ENCODE assay signal across 13 cellular contexts in genomic region chr15:38508647-38509046, GRCh38. TPM values are rescaled to one million over a fixed set of nuclear protein-coding genes. Genes with fewer than 3 reads are reported as not detected.
A peak's percentile ranks its signal among the peaks of the same experiment; 100 is the strongest.
DNase-seq lines count a peak whose midpoint lies in the region; ATAC-seq and TF ChIP-seq lines count a peak whose summit lies in the region.
"Had no signal": no experiment of that assay in that cellular context is flagged by ENCODE, and none has a peak within 500 bp of the region (broad histone marks: within the 10 kb centered on the region; RNA-seq: fewer than 3 reads in every experiment).

No MANE protein-coding gene starts in this region.

- H3K9ac ChIP-seq in IMR-90 (ENCODE audit: low read depth, low read length) = no peak overlapping the region

- no peaks in the 10 kb centered on the region for H3K9me1 ChIP-seq in IMR-90 (ENCODE audit: insufficient read depth, low read length)

- no peak overlapping the region for H3K4me3 ChIP-seq in IMR-90 (ENCODE audit: insufficient read depth, low read depth, low read length)
- H3K4me3 ChIP-seq: cardiac muscle cell, gastrocnemius medialis, smooth muscle cell, testis had no signal

- no peak for TF ChIP-seq POLR2A in IMR-90 (IDR thresholded peaks at IDR 0.05; ENCODE audit: low read depth, low read length)

- H3K18ac ChIP-seq in IMR-90 (ENCODE audit: low read depth, low read length) = peak overlapping the region; percentile 39; the same call in 1 of the 2 replicates

- H3K9me3 Mint-ChIP-seq in immature natural killer cell = no peaks in the 10 kb centered on the region

- WGBS in IMR-90 (ENCODE audit: extremely low coverage in 2 of 2, insufficient read length in 1 of 2), 2 experiments = no CpG with 5 or more reads among the region's 3 CpGs

- H3K27ac Mint-ChIP-seq in immature natural killer cell = peak overlapping the region in 5 of 6 donors; percentile 68 to 71 (median 71)

- H3K4ac ChIP-seq in IMR-90 (ENCODE audit: low read depth, low read length) = no peak overlapping the region

- H4K20me1 ChIP-seq in IMR-90 (ENCODE audit: insufficient read depth, low read length) = no peaks in the 10 kb centered on the region

- H3K4me3 Mint-ChIP-seq in immature natural killer cell = no peak overlapping the region

- TF ChIP-seq RAD21 in IMR-90 (IDR thresholded peaks at IDR 0.05; ENCODE audit: low read length) = no peak

- no peak overlapping the region for H2AK9ac ChIP-seq in IMR-90 (replicated peaks; ENCODE audit: low read depth, low read length, poor library complexity)

- no peak overlapping the region for H2BK15ac ChIP-seq in IMR-90 (ENCODE audit: low read depth, low read length)

- H3K9me3 ChIP-seq in IMR-90 (ENCODE audit: control insufficient read depth, insufficient read depth, low read length) = no peaks in the 10 kb centered on the region
- H3K9me3 ChIP-seq: gastrocnemius medialis, testis had no signal

- H3K4me1 Mint-ChIP-seq in immature natural killer cell = peaks cover 0 to 5% of the 10 kb centered on the region in 2 donors

- no peaks in the 10 kb centered on the region for H3K79me1 ChIP-seq in IMR-90 (ENCODE audit: low read depth in 1 of 2, low read length in 2 of 2)

- H2BK120ac ChIP-seq in IMR-90 (ENCODE audit: low read depth, low read length) = no peak overlapping the region

- no peak overlapping the region for H2BK5ac ChIP-seq in IMR-90 (ENCODE audit: low read depth, low read length, poor library complexity, severe bottlenecking)

- H3K27me3 Mint-ChIP-seq in immature natural killer cell (ENCODE audit: low read depth in 3 of 3) = peaks cover 0 to 1% (median 0%) of the 10 kb centered on the region in 3 donors

- H4K8ac ChIP-seq in IMR-90 (ENCODE audit: low read depth in 2 of 2, low read length in 2 of 2) = 0 out of 4 replicates have a peak overlapping the region, but pooled peaks of 1 of the 2 experiments have one; percentile 6

- no peak overlapping the region for H2BK20ac ChIP-seq in IMR-90 (ENCODE audit: low read depth, low read length)

- H4K91ac ChIP-seq in IMR-90 (ENCODE audit: insufficient read depth, low read depth, low read length) = no peak overlapping the region; the same call in 1 of the 2 replicates

- CTCF ChIA-PET in IMR-90 (lab: Yijun Ruan, JAX) = no interaction called here

- H3K36me3 ChIP-seq in IMR-90 (ENCODE audit: control insufficient read depth, insufficient read depth, low read length) = no peaks in the 10 kb centered on the region
- H3K36me3 ChIP-seq: cardiac muscle cell, gastrocnemius medialis had no signal

- H3K23ac ChIP-seq in IMR-90 (ENCODE audit: low read depth, low read length) = no peak overlapping the region

- peak; percentile 46 for ATAC-seq in GM18499 (IDR thresholded peaks at IDR 0.05; ENCODE audit: insufficient read depth, unreplicated experiment)
- ATAC-seq in GM21360 (IDR thresholded peaks at IDR 0.05; ENCODE audit: unreplicated experiment) = peak; percentile 51
- no peak for ATAC-seq in IMR-90 (ENCODE audit: low read depth)
- no peak for ATAC-seq in HG03520 (IDR thresholded peaks at IDR 0.05; ENCODE audit: unreplicated experiment)
- ATAC-seq: gastrocnemius medialis had no signal

- peak overlapping the region; percentile 2; the same call in 1 of the 2 replicates for H4K5ac ChIP-seq in IMR-90 (ENCODE audit: low read depth, low read length)

- DNase-seq in IMR-90 (no peak), immature natural killer cell (no peak), 8988T (no peak), NCI-H1048 (lab: John Stamatoyannopoulos, UW) (no peak), ureter (ENCODE audit: low spot score) (no peak)
- DNase-seq: gastrocnemius medialis, SIG-M5, testis had no signal

- H3K14ac ChIP-seq in IMR-90 (replicated peaks; ENCODE audit: low read depth, low read length) = no peak overlapping the region

- peaks cover 12 to 67% (median 36%) of the 10 kb centered on the region in 3 donors for H3K36me3 Mint-ChIP-seq in immature natural killer cell

- H3K56ac ChIP-seq in IMR-90 (ENCODE audit: extremely low read depth, insufficient read depth, low read length) = no peak overlapping the region

- H3K27me3 ChIP-seq in IMR-90 (ENCODE audit: control insufficient read depth, insufficient read depth, low read length) = no peaks in the 10 kb centered on the region
- H3K27me3 ChIP-seq: cardiac muscle cell, gastrocnemius medialis, testis had no signal

- no TSS peak for BruUV-seq in IMR-90 (replicated peaks; lab: Mats Ljungman, UMichigan)

- intact Hi-C loops in IMR-90 (cut with micrococcal nuclease) = no loop called here

- no peak overlapping the region for H2AFZ ChIP-seq in IMR-90 (replicated peaks; ENCODE audit: low read length, poor library complexity)

- no peak overlapping the region for H3K27ac ChIP-seq in IMR-90 (ENCODE audit: insufficient read depth, low read length)
- H3K27ac ChIP-seq: cardiac muscle cell, gastrocnemius medialis, testis had no signal

- POLR2A ChIA-PET in IMR-90 (lab: Charles Lee; ENCODE audit: unreplicated experiment) = no interaction called here

- no peak overlapping the region for H3K4me2 ChIP-seq in IMR-90 (ENCODE audit: low read depth, low read length)
- H3K4me2 ChIP-seq: smooth muscle cell had no signal

- in situ Hi-C loops in IMR-90 (cut with MboI; ENCODE audit: low sequenced_read_pairs) = no loop called here

- H2AK5ac ChIP-seq in IMR-90 (ENCODE audit: low read depth, low read length) = no peak overlapping the region

- TF ChIP-seq CTCF in IMR-90 (conservative IDR thresholded peaks at IDR 0.05; ENCODE audit: low read depth, low read length) = no peak

- no peaks in the 10 kb centered on the region; the same call in 1 of the 2 replicates for H3K4me1 ChIP-seq in IMR-90 (ENCODE audit: control insufficient read depth, insufficient read depth, low read length)
- H3K4me1 ChIP-seq: gastrocnemius medialis, testis had no signal

- dilution Hi-C loops in IMR-90 (cut with HindIII; ENCODE audit: low sequenced_read_pairs, unreplicated experiment) = no loop called here

TF ChIP-seq in IMR-90, 13 proteins besides CTCF, POLR2A, EP300 and RAD21:
- no peak for TF ChIP-seq CHD1 (IDR thresholded peaks at IDR 0.05; ENCODE audit: low read depth, low read length)
- TF ChIP-seq MAFK (IDR thresholded peaks at IDR 0.05; ENCODE audit: low read depth, low read length) = no peak
- TF ChIP-seq BHLHE40 (IDR thresholded peaks at IDR 0.05; ENCODE audit: low read depth, low read length) = no peak
- TF ChIP-seq FOS (IDR thresholded peaks at IDR 0.05; ENCODE audit: low read depth, low read length) = no peak
- no peak for TF ChIP-seq CEBPB (IDR thresholded peaks at IDR 0.05; ENCODE audit: low read depth, low read length)
- no peak for TF ChIP-seq NFE2L2 (IDR thresholded peaks at IDR 0.05; ENCODE audit: low read depth, low read length)
- TF ChIP-seq USF2 (IDR thresholded peaks at IDR 0.05; ENCODE audit: low read depth, low read length) = no peak
- no peak for TF ChIP-seq ELK1 (IDR thresholded peaks at IDR 0.05; ENCODE audit: borderline replicate concordance, low read depth, low read length)
- no peak for TF ChIP-seq RCOR1 (IDR thresholded peaks at IDR 0.05; ENCODE audit: insufficient replicate concordance, low read length)
- no peak for TF ChIP-seq RFX5 (IDR thresholded peaks at IDR 0.05; ENCODE audit: low read depth, low read length)
- TF ChIP-seq MAZ (IDR thresholded peaks at IDR 0.05; ENCODE audit: borderline replicate concordance, low read depth, low read length) = no peak
- TF ChIP-seq SMC3 (IDR thresholded peaks at IDR 0.05; ENCODE audit: low read depth, low read length) = no peak

RNA-seq across cellular contexts. Expression of gene FAM98B, which starts 54.7 kb away (rescaled TPM):
- total RNA-seq in IMR-90 (2012; rRNA removed) (2.7 and 7.2 TPM in 2 replicates), ureter (19.4 TPM)
- polyA plus RNA-seq in IMR-90 (2012; rRNA removed) (7.9 and 12.2 TPM in 2 replicates), immature natural killer cell (1 to 10 TPM; 1.6 to 7.0 (median 4.0) TPM)
- 1.0 and 1.5 TPM in 2 replicates for polyA plus RNA-seq in IMR-90 (2012; cell fraction: cytosol; rRNA removed)
- polyA plus RNA-seq in IMR-90 (2012; cell fraction: nucleus; rRNA removed; ENCODE audit: low replicate concordance) = 0.23 and 2.2 TPM in 2 replicates

RNA-seq across cellular contexts. Expression of gene RASGRP1, which starts 56.0 kb away (rescaled TPM):
- total RNA-seq in IMR-90 (2012; rRNA removed) (1.9 and 3.2 TPM in 2 replicates), ureter (1.8 TPM)
- polyA plus RNA-seq in IMR-90 (2012; rRNA removed) (1.4 TPM in 2 replicates), immature natural killer cell (10 to 100 TPM; 21.9 to 63.9 (median 22.7) TPM)
- polyA plus RNA-seq in IMR-90 (2012; cell fraction: cytosol; rRNA removed) = 0.43 and 0.60 TPM in 2 replicates
- polyA plus RNA-seq in IMR-90 (2012; cell fraction: nucleus; rRNA removed; ENCODE audit: low replicate concordance) = 0.97 and 2.6 TPM in 2 replicates

Comparison
In these comparisons a context has a peak if more than half of its experiments do, and no peak if none do; other contexts are left out.
1. ATAC-seq: peak in GM18499 (single experiment) and GM21360 (single experiment); none in IMR-90 (single experiment) and HG03520 (single experiment).